23 cellular contexts compared by ENCODE assay signal in genomic region chr4:68518889-68519288, GRCh38. TPM values are rescaled to one million over a fixed set of nuclear protein-coding genes. Genes with fewer than 3 reads are reported as not detected.
"Had no signal": no experiment of that assay in that cellular context is flagged by ENCODE, and none has a peak within 500 bp of the region (broad histone marks: within the 10 kb centered on the region; RNA-seq: fewer than 3 reads in every experiment).

No MANE protein-coding gene starts in this region.

- H3K4me1 ChIP-seq: SJCRH30 had no signal

- H3K36me3 ChIP-seq: SJCRH30 had no signal

- H3K27me3 ChIP-seq: SJCRH30 had no signal

- ATAC-seq: Panc1, Right ventricle myocardium inferior, SK-N-SH treated with all-trans-retinoic acid at 6 μM for 48 hours had no signal

- H3K27ac ChIP-seq: HL-60, SJCRH30 had no signal

- H3K4me3 ChIP-seq: SJCRH30 had no signal

- H3K9me3 ChIP-seq: SJCRH30 had no signal

- DNase-seq: KBM-7, MM.1S, MV-4-11, NCI-H1048, NCI-H1105, NCI-H1417, NCI-H1436 treated with DMSO at 0.1 percent for 48 hours, NCI-H1694, NCI-H187 treated with DMSO at 0.1 percent for 48 hours, NCI-H2029 treated with DMSO at 0.1 percent for 48 hours, NCI-H2171 treated with DMSO at 0.1 percent for 48 hours, NCI-H345, NCI-H446 treated with DMSO at 0.1 percent for 48 hours, NCI-H510A treated with DMSO at 0.1 percent for 48 hours, NCI-H526, NCI-H82, SHP77 treated with DMSO at 0.1 percent for 48 hours had no signal

RNA-seq across cellular contexts. Expression of gene UGT2B17, which starts 57.2 kb away (rescaled TPM):
- total RNA-seq: LHCN-M2, Right ventricle myocardium inferior, SJCRH30 had no signal
